1 cellular context compared by ENCODE assay signal in the genomic region with DNA sequence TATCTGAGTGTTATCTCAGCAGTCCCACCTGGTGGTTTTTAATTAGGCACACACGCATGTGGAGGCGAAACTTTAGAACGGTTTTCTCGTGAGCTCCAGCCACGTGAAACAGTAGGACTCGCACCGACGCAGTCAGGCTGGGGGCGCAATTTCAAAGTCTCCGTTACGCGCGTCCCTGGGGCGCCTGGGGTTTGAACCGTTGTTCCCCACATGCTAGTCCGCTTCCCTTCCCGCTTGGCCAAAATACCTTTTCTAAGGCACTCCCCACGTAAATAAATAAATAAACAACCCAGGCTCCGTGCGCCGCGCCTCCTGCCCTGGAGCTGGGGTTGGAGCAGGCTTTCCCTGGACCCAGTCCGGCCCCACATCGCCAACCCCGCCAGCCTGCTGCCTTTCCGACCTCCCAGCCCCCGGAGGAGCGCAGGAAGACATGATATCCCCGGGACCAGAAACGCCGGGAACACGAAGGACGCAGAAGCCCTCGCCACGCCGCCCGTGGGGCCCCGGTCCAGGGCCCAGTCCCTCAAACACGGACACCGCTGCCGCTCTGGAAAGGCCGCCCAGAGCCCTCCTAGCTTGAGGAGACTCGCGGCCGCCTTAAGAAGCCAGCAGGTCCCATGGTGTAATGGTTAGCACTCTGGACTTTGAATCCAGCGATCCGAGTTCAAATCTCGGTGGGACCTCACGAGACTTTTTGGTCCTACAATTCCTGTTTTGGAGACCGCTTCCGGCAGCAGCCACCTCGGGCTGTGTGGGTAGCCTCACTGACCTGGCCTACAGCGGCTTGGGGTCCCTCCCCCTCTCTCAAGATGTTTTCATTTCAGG.
TF ChIP-seq lines count a peak whose summit lies in the region.

No MANE protein-coding gene starts in this region.

TF ChIP-seq in HepG2, 621 proteins besides CTCF, POLR2A, EP300 and RAD21 (continued from another document and continues in another):
- TF ChIP-seq, protein P1, sequence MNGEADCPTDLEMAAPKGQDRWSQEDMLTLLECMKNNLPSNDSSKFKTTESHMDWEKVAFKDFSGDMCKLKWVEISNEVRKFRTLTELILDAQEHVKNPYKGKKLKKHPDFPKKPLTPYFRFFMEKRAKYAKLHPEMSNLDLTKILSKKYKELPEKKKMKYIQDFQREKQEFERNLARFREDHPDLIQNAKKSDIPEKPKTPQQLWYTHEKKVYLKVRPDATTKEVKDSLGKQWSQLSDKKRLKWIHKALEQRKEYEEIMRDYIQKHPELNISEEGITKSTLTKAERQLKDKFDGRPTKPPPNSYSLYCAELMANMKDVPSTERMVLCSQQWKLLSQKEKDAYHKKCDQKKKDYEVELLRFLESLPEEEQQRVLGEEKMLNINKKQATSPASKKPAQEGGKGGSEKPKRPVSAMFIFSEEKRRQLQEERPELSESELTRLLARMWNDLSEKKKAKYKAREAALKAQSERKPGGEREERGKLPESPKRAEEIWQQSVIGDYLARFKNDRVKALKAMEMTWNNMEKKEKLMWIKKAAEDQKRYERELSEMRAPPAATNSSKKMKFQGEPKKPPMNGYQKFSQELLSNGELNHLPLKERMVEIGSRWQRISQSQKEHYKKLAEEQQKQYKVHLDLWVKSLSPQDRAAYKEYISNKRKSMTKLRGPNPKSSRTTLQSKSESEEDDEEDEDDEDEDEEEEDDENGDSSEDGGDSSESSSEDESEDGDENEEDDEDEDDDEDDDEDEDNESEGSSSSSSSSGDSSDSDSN (CRISPR knock-in tag; IDR thresholded peaks at IDR 0.05) = peak; percentile 86
- TF ChIP-seq, protein P2, sequence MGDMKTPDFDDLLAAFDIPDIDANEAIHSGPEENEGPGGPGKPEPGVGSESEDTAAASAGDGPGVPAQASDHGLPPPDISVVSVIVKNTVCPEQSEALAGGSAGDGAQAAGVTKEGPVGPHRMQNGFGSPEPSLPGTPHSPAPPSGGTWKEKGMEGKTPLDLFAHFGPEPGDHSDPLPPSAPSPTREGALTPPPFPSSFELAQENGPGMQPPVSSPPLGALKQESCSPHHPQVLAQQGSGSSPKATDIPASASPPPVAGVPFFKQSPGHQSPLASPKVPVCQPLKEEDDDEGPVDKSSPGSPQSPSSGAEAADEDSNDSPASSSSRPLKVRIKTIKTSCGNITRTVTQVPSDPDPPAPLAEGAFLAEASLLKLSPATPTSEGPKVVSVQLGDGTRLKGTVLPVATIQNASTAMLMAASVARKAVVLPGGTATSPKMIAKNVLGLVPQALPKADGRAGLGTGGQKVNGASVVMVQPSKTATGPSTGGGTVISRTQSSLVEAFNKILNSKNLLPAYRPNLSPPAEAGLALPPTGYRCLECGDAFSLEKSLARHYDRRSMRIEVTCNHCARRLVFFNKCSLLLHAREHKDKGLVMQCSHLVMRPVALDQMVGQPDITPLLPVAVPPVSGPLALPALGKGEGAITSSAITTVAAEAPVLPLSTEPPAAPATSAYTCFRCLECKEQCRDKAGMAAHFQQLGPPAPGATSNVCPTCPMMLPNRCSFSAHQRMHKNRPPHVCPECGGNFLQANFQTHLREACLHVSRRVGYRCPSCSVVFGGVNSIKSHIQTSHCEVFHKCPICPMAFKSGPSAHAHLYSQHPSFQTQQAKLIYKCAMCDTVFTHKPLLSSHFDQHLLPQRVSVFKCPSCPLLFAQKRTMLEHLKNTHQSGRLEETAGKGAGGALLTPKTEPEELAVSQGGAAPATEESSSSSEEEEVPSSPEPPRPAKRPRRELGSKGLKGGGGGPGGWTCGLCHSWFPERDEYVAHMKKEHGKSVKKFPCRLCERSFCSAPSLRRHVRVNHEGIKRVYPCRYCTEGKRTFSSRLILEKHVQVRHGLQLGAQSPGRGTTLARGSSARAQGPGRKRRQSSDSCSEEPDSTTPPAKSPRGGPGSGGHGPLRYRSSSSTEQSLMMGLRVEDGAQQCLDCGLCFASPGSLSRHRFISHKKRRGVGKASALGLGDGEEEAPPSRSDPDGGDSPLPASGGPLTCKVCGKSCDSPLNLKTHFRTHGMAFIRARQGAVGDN (CRISPR knock-in tag; IDR thresholded peaks at IDR 0.05) = peak; percentile 94
- TF ChIP-seq, protein P3, sequence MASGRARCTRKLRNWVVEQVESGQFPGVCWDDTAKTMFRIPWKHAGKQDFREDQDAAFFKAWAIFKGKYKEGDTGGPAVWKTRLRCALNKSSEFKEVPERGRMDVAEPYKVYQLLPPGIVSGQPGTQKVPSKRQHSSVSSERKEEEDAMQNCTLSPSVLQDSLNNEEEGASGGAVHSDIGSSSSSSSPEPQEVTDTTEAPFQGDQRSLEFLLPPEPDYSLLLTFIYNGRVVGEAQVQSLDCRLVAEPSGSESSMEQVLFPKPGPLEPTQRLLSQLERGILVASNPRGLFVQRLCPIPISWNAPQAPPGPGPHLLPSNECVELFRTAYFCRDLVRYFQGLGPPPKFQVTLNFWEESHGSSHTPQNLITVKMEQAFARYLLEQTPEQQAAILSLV (CRISPR knock-in tag; IDR thresholded peaks at IDR 0.05; ENCODE audit: borderline replicate concordance) = peak; percentile 82
- TF ChIP-seq, protein P4, sequence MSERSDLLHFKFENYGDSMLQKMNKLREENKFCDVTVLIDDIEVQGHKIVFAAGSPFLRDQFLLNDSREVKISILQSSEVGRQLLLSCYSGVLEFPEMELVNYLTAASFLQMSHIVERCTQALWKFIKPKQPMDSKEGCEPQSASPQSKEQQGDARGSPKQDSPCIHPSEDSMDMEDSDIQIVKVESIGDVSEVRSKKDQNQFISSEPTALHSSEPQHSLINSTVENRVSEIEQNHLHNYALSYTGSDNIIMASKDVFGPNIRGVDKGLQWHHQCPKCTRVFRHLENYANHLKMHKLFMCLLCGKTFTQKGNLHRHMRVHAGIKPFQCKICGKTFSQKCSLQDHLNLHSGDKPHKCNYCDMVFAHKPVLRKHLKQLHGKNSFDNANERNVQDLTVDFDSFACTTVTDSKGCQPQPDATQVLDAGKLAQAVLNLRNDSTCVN (CRISPR knock-in tag; IDR thresholded peaks at IDR 0.05; ENCODE audit: borderline replicate concordance) = peak; percentile 67
- TF ChIP-seq CBX2 (IDR thresholded peaks at IDR 0.05; ENCODE audit: low read depth, low read length) (no peak), CBX2 (CRISPR knock-in tag; IDR thresholded peaks at IDR 0.05; ENCODE audit: low read depth) (peak; percentile 97), AGO1 (IDR thresholded peaks at IDR 0.05; ENCODE audit: low read depth, low read length, poor library complexity, severe bottlenecking) (peak; percentile 79), NCOA1 (CRISPR knock-in tag; IDR thresholded peaks at IDR 0.05) (peak; percentile 51; the same call in 1 of the 2 replicates), ZNF3 (CRISPR knock-in tag; IDR thresholded peaks at IDR 0.05) (0 out of 2 replicates have a peak, but pooled peaks have one; percentile 16), MXI1 (IDR thresholded peaks at IDR 0.05; ENCODE audit: borderline replicate concordance, low read depth, low read length) (peak; percentile 58; the same call in 2 of the 3 replicates), ZNF12 (CRISPR knock-in tag; IDR thresholded peaks at IDR 0.05) (no peak; the same call in 1 of the 2 replicates), CCAR2 (optimal IDR thresholded peaks at IDR 0.05; ENCODE audit: low read depth, low read length) (peak; percentile 90), MYNN (CRISPR knock-in tag; IDR thresholded peaks at IDR 0.05; ENCODE audit: low read depth) (peak; percentile 76; the same call in 1 of the 2 replicates), ZNF83 (CRISPR knock-in tag; IDR thresholded peaks at IDR 0.05; ENCODE audit: borderline replicate concordance) (peak; percentile 85; the same call in 1 of the 2 replicates), ZNF350 (CRISPR knock-in tag; IDR thresholded peaks at IDR 0.05; ENCODE audit: borderline replicate concordance, low read depth) (peak; percentile 94), ZNF282 (IDR thresholded peaks at IDR 0.05; ENCODE audit: partially characterized antibody) (no peak), U2AF1 (optimal IDR thresholded peaks at IDR 0.05; ENCODE audit: low read depth, low read length) (peak; percentile 79), ZC3H13 (CRISPR knock-in tag; IDR thresholded peaks at IDR 0.05) (no peak), HDAC2 (CRISPR knock-in tag; IDR thresholded peaks at IDR 0.05) (peak; percentile 58), ZNF781 (CRISPR knock-in tag; IDR thresholded peaks at IDR 0.05; ENCODE audit: borderline replicate concordance, not compliant biosample characterization) (peak; percentile 75), CENPX (CRISPR knock-in tag; IDR thresholded peaks at IDR 0.05) (no peak), ZFP36L2 (CRISPR knock-in tag; IDR thresholded peaks at IDR 0.05) (no peak; the same call in none of the 2 replicates), ATF1 (CRISPR knock-in tag; IDR thresholded peaks at IDR 0.05) (peak; percentile 74; the same call in 1 of the 2 replicates), ZFP62 (CRISPR knock-in tag; IDR thresholded peaks at IDR 0.05) (peak; percentile 89), ZNF558 (CRISPR knock-in tag; IDR thresholded peaks at IDR 0.05; ENCODE audit: borderline replicate concordance) (no peak), PITX1 (CRISPR knock-in tag; IDR thresholded peaks at IDR 0.05) (peak; percentile 87), SMYD3 (CRISPR knock-in tag; IDR thresholded peaks at IDR 0.05) (peak; percentile 79), KAT8 (CRISPR knock-in tag; IDR thresholded peaks at IDR 0.05) (peak; percentile 79), PPARG (CRISPR knock-in tag; conservative IDR thresholded peaks at IDR 0.05) (peak; percentile 77), CAMTA2 (CRISPR knock-in tag; IDR thresholded peaks at IDR 0.05; ENCODE audit: borderline replicate concordance) (no peak; the same call in 1 of the 2 replicates), NFYC (CRISPR knock-in tag; IDR thresholded peaks at IDR 0.05) (no peak; the same call in 1 of the 2 replicates)
- TF ChIP-seq, protein P5, sequence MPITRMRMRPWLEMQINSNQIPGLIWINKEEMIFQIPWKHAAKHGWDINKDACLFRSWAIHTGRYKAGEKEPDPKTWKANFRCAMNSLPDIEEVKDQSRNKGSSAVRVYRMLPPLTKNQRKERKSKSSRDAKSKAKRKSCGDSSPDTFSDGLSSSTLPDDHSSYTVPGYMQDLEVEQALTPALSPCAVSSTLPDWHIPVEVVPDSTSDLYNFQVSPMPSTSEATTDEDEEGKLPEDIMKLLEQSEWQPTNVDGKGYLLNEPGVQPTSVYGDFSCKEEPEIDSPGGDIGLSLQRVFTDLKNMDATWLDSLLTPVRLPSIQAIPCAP (CRISPR knock-in tag; IDR thresholded peaks at IDR 0.05; ENCODE audit: low read depth) = peak; percentile 51; the same call in 1 of the 2 replicates
- TF ChIP-seq, protein P6, sequence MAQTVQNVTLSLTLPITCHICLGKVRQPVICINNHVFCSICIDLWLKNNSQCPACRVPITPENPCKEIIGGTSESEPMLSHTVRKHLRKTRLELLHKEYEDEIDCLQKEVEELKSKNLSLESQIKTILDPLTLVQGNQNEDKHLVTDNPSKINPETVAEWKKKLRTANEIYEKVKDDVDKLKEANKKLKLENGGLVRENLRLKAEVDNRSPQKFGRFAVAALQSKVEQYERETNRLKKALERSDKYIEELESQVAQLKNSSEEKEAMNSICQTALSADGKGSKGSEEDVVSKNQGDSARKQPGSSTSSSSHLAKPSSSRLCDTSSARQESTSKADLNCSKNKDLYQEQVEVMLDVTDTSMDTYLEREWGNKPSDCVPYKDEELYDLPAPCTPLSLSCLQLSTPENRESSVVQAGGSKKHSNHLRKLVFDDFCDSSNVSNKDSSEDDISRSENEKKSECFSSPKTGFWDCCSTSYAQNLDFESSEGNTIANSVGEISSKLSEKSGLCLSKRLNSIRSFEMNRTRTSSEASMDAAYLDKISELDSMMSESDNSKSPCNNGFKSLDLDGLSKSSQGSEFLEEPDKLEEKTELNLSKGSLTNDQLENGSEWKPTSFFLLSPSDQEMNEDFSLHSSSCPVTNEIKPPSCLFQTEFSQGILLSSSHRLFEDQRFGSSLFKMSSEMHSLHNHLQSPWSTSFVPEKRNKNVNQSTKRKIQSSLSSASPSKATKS (CRISPR knock-in tag; IDR thresholded peaks at IDR 0.05) = no peak; the same call in none of the 2 replicates
- TF ChIP-seq, protein P7, sequence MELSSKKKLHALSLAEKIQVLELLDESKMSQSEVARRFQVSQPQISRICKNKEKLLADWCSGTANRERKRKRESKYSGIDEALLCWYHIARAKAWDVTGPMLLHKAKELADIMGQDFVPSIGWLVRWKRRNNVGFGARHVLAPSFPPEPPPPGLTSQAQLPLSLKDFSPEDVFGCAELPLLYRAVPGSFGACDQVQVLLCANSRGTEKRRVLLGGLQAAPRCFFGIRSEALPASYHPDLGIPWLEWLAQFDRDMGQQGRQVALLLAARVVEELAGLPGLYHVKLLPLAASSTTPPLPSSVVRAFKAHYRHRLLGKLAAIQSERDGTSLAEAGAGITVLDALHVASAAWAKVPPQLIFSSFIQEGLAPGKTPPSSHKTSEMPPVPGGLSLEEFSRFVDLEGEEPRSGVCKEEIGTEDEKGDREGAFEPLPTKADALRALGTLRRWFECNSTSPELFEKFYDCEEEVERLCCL (CRISPR knock-in tag; IDR thresholded peaks at IDR 0.05; ENCODE audit: borderline replicate concordance) = peak; percentile 31; the same call in 1 of the 2 replicates
- TF ChIP-seq, protein P8, sequence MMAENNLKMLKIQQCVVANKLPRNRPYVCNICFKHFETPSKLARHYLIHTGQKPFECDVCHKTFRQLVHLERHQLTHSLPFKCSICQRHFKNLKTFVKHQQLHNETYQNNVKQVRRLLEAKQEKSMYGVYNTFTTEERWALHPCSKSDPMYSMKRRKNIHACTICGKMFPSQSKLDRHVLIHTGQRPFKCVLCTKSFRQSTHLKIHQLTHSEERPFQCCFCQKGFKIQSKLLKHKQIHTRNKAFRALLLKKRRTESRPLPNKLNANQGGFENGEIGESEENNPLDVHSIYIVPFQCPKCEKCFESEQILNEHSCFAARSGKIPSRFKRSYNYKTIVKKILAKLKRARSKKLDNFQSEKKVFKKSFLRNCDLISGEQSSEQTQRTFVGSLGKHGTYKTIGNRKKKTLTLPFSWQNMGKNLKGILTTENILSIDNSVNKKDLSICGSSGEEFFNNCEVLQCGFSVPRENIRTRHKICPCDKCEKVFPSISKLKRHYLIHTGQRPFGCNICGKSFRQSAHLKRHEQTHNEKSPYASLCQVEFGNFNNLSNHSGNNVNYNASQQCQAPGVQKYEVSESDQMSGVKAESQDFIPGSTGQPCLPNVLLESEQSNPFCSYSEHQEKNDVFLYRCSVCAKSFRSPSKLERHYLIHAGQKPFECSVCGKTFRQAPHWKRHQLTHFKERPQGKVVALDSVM (CRISPR knock-in tag; IDR thresholded peaks at IDR 0.05) = peak; percentile 75
- TF ChIP-seq, protein P9, sequence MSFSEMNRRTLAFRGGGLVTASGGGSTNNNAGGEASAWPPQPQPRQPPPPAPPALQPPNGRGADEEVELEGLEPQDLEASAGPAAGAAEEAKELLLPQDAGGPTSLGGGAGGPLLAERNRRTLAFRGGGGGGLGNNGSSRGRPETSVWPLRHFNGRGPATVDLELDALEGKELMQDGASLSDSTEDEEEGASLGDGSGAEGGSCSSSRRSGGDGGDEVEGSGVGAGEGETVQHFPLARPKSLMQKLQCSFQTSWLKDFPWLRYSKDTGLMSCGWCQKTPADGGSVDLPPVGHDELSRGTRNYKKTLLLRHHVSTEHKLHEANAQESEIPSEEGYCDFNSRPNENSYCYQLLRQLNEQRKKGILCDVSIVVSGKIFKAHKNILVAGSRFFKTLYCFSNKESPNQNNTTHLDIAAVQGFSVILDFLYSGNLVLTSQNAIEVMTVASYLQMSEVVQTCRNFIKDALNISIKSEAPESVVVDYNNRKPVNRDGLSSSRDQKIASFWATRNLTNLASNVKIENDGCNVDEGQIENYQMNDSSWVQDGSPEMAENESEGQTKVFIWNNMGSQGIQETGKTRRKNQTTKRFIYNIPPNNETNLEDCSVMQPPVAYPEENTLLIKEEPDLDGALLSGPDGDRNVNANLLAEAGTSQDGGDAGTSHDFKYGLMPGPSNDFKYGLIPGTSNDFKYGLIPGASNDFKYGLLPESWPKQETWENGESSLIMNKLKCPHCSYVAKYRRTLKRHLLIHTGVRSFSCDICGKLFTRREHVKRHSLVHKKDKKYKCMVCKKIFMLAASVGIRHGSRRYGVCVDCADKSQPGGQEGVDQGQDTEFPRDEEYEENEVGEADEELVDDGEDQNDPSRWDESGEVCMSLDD (CRISPR knock-in tag; IDR thresholded peaks at IDR 0.05; ENCODE audit: borderline replicate concordance) = peak; percentile 85; the same call in 1 of the 2 replicates
